In genomic region chr11:16669799-16670415, GRCh38 we compare ENCODE assay signal across 14 cellular contexts.
DNase-seq lines count a peak whose midpoint lies in the region; ATAC-seq, FAIRE-seq and TF ChIP-seq lines count a peak whose summit lies in the region.
"Had no signal": no experiment of that assay in that cellular context is flagged by ENCODE, and none has a peak within 500 bp of the region (broad histone marks: within the 10 kb centered on the region; RNA-seq: fewer than 3 reads in every experiment).

No MANE protein-coding gene starts in this region.

- peaks cover 1% of the 10 kb centered on the region; the same call in 1 of the 2 replicates for H3K9me3 ChIP-seq in Caco-2
- H3K9me3 ChIP-seq in HUES6 (ENCODE audit: control insufficient read depth, insufficient read depth, low read depth, low read length): 0 out of 2 replicates have a peak, but pooled peaks cover 5% of the 10 kb centered on the region
- no peaks in the 10 kb centered on the region for H3K9me3 ChIP-seq in keratinocyte (ENCODE audit: control insufficient read depth, low read depth, low read length)
- no peaks in the 10 kb centered on the region for H3K9me3 ChIP-seq in CD8-positive, alpha-beta memory T cell (ENCODE audit: low read length)

- H3K9ac ChIP-seq in HUES6 (ENCODE audit: low read length) (peak overlapping the region; percentile 45), keratinocyte (ENCODE audit: control insufficient read depth, extremely low read depth, insufficient read depth, low read length) (no peak overlapping the region)

- DNase-seq in Caco-2 (peak; percentile 52 to 68), amniotic epithelial cell (ENCODE audit: low read depth) (peak; percentile 60), keratinocyte (ENCODE audit: low read depth, low spot score) (peak; percentile 54), putamen (ENCODE audit: low spot score) (no peak), NCI-H146 (lab: John Stamatoyannopoulos, UW) (no peak)
- no peak for DNase-seq in CD8-positive, alpha-beta memory T cell
- DNase-seq: activated CD4-positive, alpha-beta T cell treated with anti-CD3 and anti-CD28 coated beads, Interleukin-2, amount 50 U/mL, for 4 hours; NCI-H69; stimulated activated CD4-positive, alpha-beta T cell treated with anti-CD3 and anti-CD28 coated beads, Interleukin-1b, Interleukin-23, amount 100 ng/mL, for 48 hours; stimulated activated naive CD8-positive, alpha-beta T cell treated with anti-CD3 and anti-CD28 coated beads, Interleukin-15, Interleukin-2, amounts not matched to agents 100 U/mL and 50 U/mL, for 24 hours had no signal

- H3K27me3 Mint-ChIP-seq in Caco-2 (ENCODE audit: insufficient read depth, unreplicated experiment): no peaks in the 10 kb centered on the region
- peaks cover 2 to 20% of the 10 kb centered on the region in 2 donors for H3K27me3 Mint-ChIP-seq in CD8-positive, alpha-beta memory T cell
- H3K27me3 Mint-ChIP-seq: activated naive CD8-positive, alpha-beta T cell had no signal

- CTCF ChIA-PET in Caco-2 (lab: Charles Lee): interaction anchor here (0.6 kb wide), 1 partner anchor 16 kb away, joined by 3 read pairs; no protein-coding TSS in a partner anchor
- CTCF ChIA-PET in CD8-positive, alpha-beta memory T cell (lab: Charles Lee): no interaction called here

- H3K36me3 Mint-ChIP-seq in Caco-2 (ENCODE audit: insufficient read depth, unreplicated experiment): no peaks in the 10 kb centered on the region
- H3K36me3 Mint-ChIP-seq in CD8-positive, alpha-beta memory T cell: peaks cover 0 to 11% (median 0%) of the 10 kb centered on the region in 3 donors

- H3K27ac Mint-ChIP-seq in Caco-2 (ENCODE audit: unreplicated experiment): peak overlapping the region; percentile 84
- H3K27ac Mint-ChIP-seq in CD8-positive, alpha-beta memory T cell: no peak overlapping the region
- H3K27ac Mint-ChIP-seq: activated naive CD8-positive, alpha-beta T cell had no signal

- no peaks in the 10 kb centered on the region for H3K79me2 ChIP-seq in keratinocyte (ENCODE audit: control insufficient read depth, insufficient read depth, low read length)

- dilution Hi-C loops in keratinocyte (cut with MboI; ENCODE audit: extremely low pct_ligation_motif_present, low sequenced_read_pairs): no loop called here

- intact Hi-C loops in Caco-2 (cut with micrococcal nuclease; ENCODE audit: unreplicated experiment): no loop called here

- peaks cover 12% of the 10 kb centered on the region for H3K4me1 Mint-ChIP-seq in Caco-2 (ENCODE audit: low read depth, unreplicated experiment)
- H3K4me1 Mint-ChIP-seq in CD8-positive, alpha-beta memory T cell: no peaks in the 10 kb centered on the region

- H3K4me2 ChIP-seq in keratinocyte (ENCODE audit: control insufficient read depth, extremely low read depth, insufficient read depth, low read depth, low read length): peak overlapping the region; percentile 45

- no peaks in the 10 kb centered on the region for H3K9me1 ChIP-seq in keratinocyte (ENCODE audit: control insufficient read depth, extremely low read depth, insufficient read depth, low read length)

- H3K4me3 ChIP-seq in Caco-2 (ENCODE audit: low read depth, low read length) (no peak overlapping the region), HUES6 (ENCODE audit: low read depth, low read length) (peak overlapping the region; percentile 4; the same call in 1 of the 2 replicates), keratinocyte (ENCODE audit: control insufficient read depth in 2 of 3, extremely low read depth in 1 of 3, insufficient read depth in 2 of 3, low read depth in 1 of 3, low read length in 3 of 3) (no peak overlapping the region)
- H3K4me3 ChIP-seq in CD8-positive, alpha-beta memory T cell (ENCODE audit: low read length): no peak overlapping the region

- no peak for ATAC-seq in HG02973 (IDR thresholded peaks at IDR 0.05; ENCODE audit: unreplicated experiment)
- ATAC-seq: SK-N-SH treated with all-trans-retinoic acid at 6 μM for 48 hours; stimulated activated naive CD8-positive, alpha-beta T cell treated with anti-CD3 and anti-CD28 coated beads, Interleukin-15, Interleukin-2, amounts not matched to agents 100 U/mL and 50 U/mL, for 24 hours had no signal

- no peak overlapping the region for H3K4me3 Mint-ChIP-seq in Caco-2 (ENCODE audit: unreplicated experiment)
- H3K4me3 Mint-ChIP-seq in CD8-positive, alpha-beta memory T cell: no peak overlapping the region
- H3K4me3 Mint-ChIP-seq: activated naive CD8-positive, alpha-beta T cell had no signal

- peak; percentile 78 for FAIRE-seq in keratinocyte (lab: Jason Lieb, UNC)

- no peaks in the 10 kb centered on the region for H3K27me3 ChIP-seq in Caco-2 (replicated peaks; ENCODE audit: control insufficient read depth, insufficient read depth, low read length)
- no peaks in the 10 kb centered on the region for H3K27me3 ChIP-seq in HUES6 (ENCODE audit: control insufficient read depth, insufficient read depth, low read length)
- H3K27me3 ChIP-seq in keratinocyte (ENCODE audit: control insufficient read depth, extremely low read depth, insufficient read depth, low read length): no peaks in the 10 kb centered on the region
- H3K27me3 ChIP-seq in CD8-positive, alpha-beta memory T cell (ENCODE audit: insufficient read depth, low read length, poor library complexity, severe bottlenecking): no peaks in the 10 kb centered on the region

- no peaks in the 10 kb centered on the region for H4K20me1 ChIP-seq in keratinocyte (ENCODE audit: control insufficient read depth, extremely low read depth, insufficient read depth, low read length)

- no TSS peak for BruUV-seq in Caco-2 (replicated peaks; lab: Mats Ljungman, UMichigan)

- no peak overlapping the region for H2AFZ ChIP-seq in keratinocyte (ENCODE audit: control insufficient read depth, low read length)

- TF ChIP-seq CTCF in Caco-2 (IDR thresholded peaks at IDR 0.05; ENCODE audit: insufficient read depth in 1 of 2, low read depth in 1 of 2, low read length in 1 of 2, severe bottlenecking in 1 of 2, unreplicated experiment in 1 of 2) (no peak), keratinocyte (optimal IDR thresholded peaks at IDR 0.05 in 1 of 3, IDR thresholded peaks at IDR 0.05 in 1 of 3, conservative IDR thresholded peaks at IDR 0.05 in 1 of 3; ENCODE audit: extremely low read depth in 1 of 3, insufficient read depth in 2 of 3, low read length in 3 of 3) (no peak)

- H3K27ac ChIP-seq in HUES6 (ENCODE audit: low read depth, low read length) (peak overlapping the region; percentile 39; the same call in 1 of the 2 replicates), keratinocyte (ENCODE audit: control insufficient read depth, insufficient read depth, low read length) (no peak overlapping the region)
- no peak overlapping the region for H3K27ac ChIP-seq in CD8-positive, alpha-beta memory T cell (ENCODE audit: low read depth, low read length)

- H3K9me3 Mint-ChIP-seq in Caco-2 (ENCODE audit: unreplicated experiment): peaks cover 41% of the 10 kb centered on the region
- H3K9me3 Mint-ChIP-seq in CD8-positive, alpha-beta memory T cell: peaks cover 7 to 17% (median 11%) of the 10 kb centered on the region in 5 donors

- POLR2A ChIA-PET in Caco-2 (lab: Charles Lee): interaction anchor here (0.5 kb wide), 1 partner anchor 407 kb away, joined by 3 read pairs; the partner anchor contains the start of gene RPS13
- POLR2A ChIA-PET in CD8-positive, alpha-beta memory T cell (lab: Charles Lee): no interaction called here

- H3K36me3 ChIP-seq in Caco-2 (ENCODE audit: control insufficient read depth, insufficient read depth, low read length): no peaks in the 10 kb centered on the region
- no peaks in the 10 kb centered on the region for H3K36me3 ChIP-seq in HUES6 (ENCODE audit: control insufficient read depth, insufficient read depth, low read length)
- no peaks in the 10 kb centered on the region for H3K36me3 ChIP-seq in keratinocyte (ENCODE audit: control insufficient read depth in 2 of 2, extremely low read depth in 1 of 2, insufficient read depth in 2 of 2, low read length in 2 of 2)
- no peaks in the 10 kb centered on the region for H3K36me3 ChIP-seq in CD8-positive, alpha-beta memory T cell (ENCODE audit: insufficient read depth, low read length)

- peaks cover 6% of the 10 kb centered on the region; the same call in 1 of the 2 replicates for H3K4me1 ChIP-seq in Caco-2
- peaks cover 13% of the 10 kb centered on the region for H3K4me1 ChIP-seq in HUES6 (ENCODE audit: control insufficient read depth, insufficient read depth, low read length)
- H3K4me1 ChIP-seq in keratinocyte (ENCODE audit: control insufficient read depth, extremely low read depth, insufficient read depth, low read length): peaks cover 12% of the 10 kb centered on the region
- H3K4me1 ChIP-seq in CD8-positive, alpha-beta memory T cell (ENCODE audit: insufficient read depth, low read length): no peaks in the 10 kb centered on the region

Comparison
In these comparisons a context has a peak if more than half of its experiments do, and no peak if none do; other contexts are left out.
1. DNase-seq: peak in Caco-2 (2 of 2), amniotic epithelial cell (single experiment) and keratinocyte (single experiment); none in CD8-positive, alpha-beta memory T cell (0 of 5), putamen (single experiment) and NCI-H146 (single experiment).